ENCODE assay signal across 32 cellular contexts in genomic region chr6:7440476-7440875, GRCh38. TPM values are rescaled to one million over a fixed set of nuclear protein-coding genes. Genes with fewer than 3 reads are reported as not detected.
DNase-seq lines count a peak whose midpoint lies in the region; ATAC-seq lines count a peak whose summit lies in the region.
"Had no signal": no experiment of that assay in that cellular context is flagged by ENCODE, and none has a peak within 500 bp of the region (broad histone marks: within the 10 kb centered on the region; RNA-seq: fewer than 3 reads in every experiment).

No MANE protein-coding gene starts in this region.

- H3K27ac ChIP-seq in SJCRH30: no peak overlapping the region
- H3K27ac ChIP-seq: esophagus squamous epithelium, gastrocnemius medialis, HL-60, KMS-11, lower lobe of right lung, parathyroid adenoma, right atrium auricular region, tibial artery had no signal

- DNase-seq in EH (ENCODE audit: low read depth) (peak; percentile 27), LHCN-M2 (ENCODE audit: low read depth) (peak; percentile 4), hepatic stellate cell (ENCODE audit: low spot score) (peak; percentile 70), SJCRH30 (no peak), NCI-H345 treated with DMSO at 0.1 percent for 48 hours (lab: John Stamatoyannopoulos, UW; ENCODE audit: unreplicated experiment) (no peak), Right ventricle myocardium superior (no peak)
- DNase-seq: activated CD4-positive, alpha-beta T cell treated with anti-CD3 and anti-CD28 coated beads, Interleukin-2, amount 50 U/mL, for 48 hours; activated CD4-positive, CD25-positive, alpha-beta regulatory T cell treated with anti-CD3 and anti-CD28 coated beads, Interleukin-2, amount 50 U/mL, for 72 hours; activated naive CD4-positive, alpha-beta T cell; activated naive CD8-positive, alpha-beta T cell treated with anti-CD3 and anti-CD28 coated beads, Interleukin-2, amount 50 U/mL, for 24 hours; activated T-cell treated with anti-CD3 and anti-CD28 coated beads, Interleukin-2, amount 50 U/mL, for 72 hours; Calu3; DMS79 treated with DMSO at 0.1 percent for 48 hours; esophagus squamous epithelium; gastrocnemius medialis; hippocampal formation; lower lobe of right lung; NCI-H1436; NCI-H2081 treated with DMSO at 0.1 percent for 48 hours; NCI-H226; NCI-H69; PC-3; tibial artery had no signal

- H3K27me3 ChIP-seq in skeletal muscle satellite cell (ENCODE audit: control insufficient read depth, insufficient read depth, low read length) (no peaks in the 10 kb centered on the region), SJCRH30 (no peaks in the 10 kb centered on the region)
- H3K27me3 ChIP-seq: right atrium auricular region had no signal

- H3K9me3 ChIP-seq in skeletal muscle satellite cell (replicated peaks; ENCODE audit: low read length) (no peaks in the 10 kb centered on the region), SJCRH30 (replicated peaks) (no peaks in the 10 kb centered on the region)
- H3K9me3 ChIP-seq: esophagus squamous epithelium, gastrocnemius medialis, lower lobe of right lung, right atrium auricular region, tibial artery had no signal

- H3K4me2 ChIP-seq in skeletal muscle satellite cell (ENCODE audit: low read length): peak overlapping the region; percentile 56
- H3K4me2 ChIP-seq: KMS-11 had no signal

- H3K36me3 ChIP-seq in skeletal muscle satellite cell (ENCODE audit: insufficient read depth, low read length) (no peaks in the 10 kb centered on the region), SJCRH30 (no peaks in the 10 kb centered on the region)
- H3K36me3 ChIP-seq: esophagus squamous epithelium, gastrocnemius medialis, lower lobe of right lung, right atrium auricular region, tibial artery had no signal

- intact Hi-C loops in Right ventricle myocardium superior (cut with DNase I): no loop called here

- H3K4me3 ChIP-seq in skeletal muscle satellite cell (ENCODE audit: low read length): peak overlapping the region; percentile 7
- no peak overlapping the region for H3K4me3 ChIP-seq in SJCRH30
- H3K4me3 ChIP-seq: esophagus squamous epithelium, gastrocnemius medialis, lower lobe of right lung, right atrium auricular region, tibial artery had no signal

- H3K4me1 ChIP-seq in skeletal muscle satellite cell (ENCODE audit: control insufficient read depth, insufficient read depth, low read length) (peaks cover 7% of the 10 kb centered on the region), SJCRH30 (no peaks in the 10 kb centered on the region)
- H3K4me1 ChIP-seq: gastrocnemius medialis, right atrium auricular region, tibial artery had no signal

- no peak for ATAC-seq in HG02852 (IDR thresholded peaks at IDR 0.05; ENCODE audit: unreplicated experiment)
- no peak for ATAC-seq in Right ventricle myocardium superior (ENCODE audit: poor library complexity)
- ATAC-seq: activated naive CD8-positive, alpha-beta T cell treated with anti-CD3 and anti-CD28 coated beads, Interleukin-2, amount 50 U/mL, for 24 hours; activated T-cell treated with anti-CD3 and anti-CD28 coated beads, Interleukin-2, amount 50 U/mL, for 72 hours; gastrocnemius medialis; lower lobe of right lung; PC-3; Right ventricle myocardium inferior had no signal

- H3K9ac ChIP-seq in skeletal muscle satellite cell (ENCODE audit: low read depth, low read length): peak overlapping the region; percentile 23
- H3K9ac ChIP-seq: KMS-11, parathyroid adenoma had no signal

RNA-seq across cellular contexts. Expression of gene RIOK1, which starts 50.9 kb away (rescaled TPM):
- total RNA-seq in LHCN-M2 (2014; rRNA removed): 17.5 and 19.1 TPM in 2 replicates
- polyA plus RNA-seq in LHCN-M2 (2012): 7.5 TPM
- 16.5 and 19.0 TPM in 2 replicates for total RNA-seq in skeletal muscle satellite cell (2012; rRNA removed)
- total RNA-seq in SJCRH30 (2014; rRNA removed; shearing (Covaris generic)): 17.8 and 21.3 TPM in 2 replicates
- 8.4 TPM for total RNA-seq in Right ventricle myocardium superior

RNA-seq across cellular contexts. Expression of gene CAGE1, which starts 50.9 kb away (rescaled TPM):
- total RNA-seq in LHCN-M2 (2014; rRNA removed) (not detected in 2 replicates), Right ventricle myocardium superior (not detected)
- polyA plus RNA-seq in LHCN-M2 (2012): not detected
- total RNA-seq in skeletal muscle satellite cell (2012; rRNA removed): not detected in 2 replicates
- total RNA-seq in SJCRH30 (2014; rRNA removed; shearing (Covaris generic)): 0.16 TPM in 1 of 2 replicates, not detected in the other
- total RNA-seq: Calu3, gastrocnemius medialis, lower lobe of right lung, mucosa of gallbladder, right atrium auricular region had no signal
- polyA plus RNA-seq: AG04450 had no signal

Comparison
In these comparisons a context has a peak if more than half of its experiments do, and no peak if none do; other contexts are left out.
1. DNase-seq: peak in EH (single experiment), LHCN-M2 (single experiment) and hepatic stellate cell (single experiment); none in SJCRH30 (0 of 2), NCI-H345 treated with DMSO at 0.1 percent for 48 hours (single experiment) and Right ventricle myocardium superior (single experiment).